Comparison of ENCODE assay signal across 1 cellular context in genomic region chr5:179309751-179310320, GRCh38.
TF ChIP-seq lines count a peak whose summit lies in the region.

No MANE protein-coding gene starts in this region.

TF ChIP-seq in HepG2, 621 proteins besides CTCF, POLR2A, EP300 and RAD21 (continued from another document):
- TF ChIP-seq PRDM15 (CRISPR knock-in tag; IDR thresholded peaks at IDR 0.05): no peak
